Comparison of ENCODE assay signal across 8 cellular contexts in the genomic region with DNA sequence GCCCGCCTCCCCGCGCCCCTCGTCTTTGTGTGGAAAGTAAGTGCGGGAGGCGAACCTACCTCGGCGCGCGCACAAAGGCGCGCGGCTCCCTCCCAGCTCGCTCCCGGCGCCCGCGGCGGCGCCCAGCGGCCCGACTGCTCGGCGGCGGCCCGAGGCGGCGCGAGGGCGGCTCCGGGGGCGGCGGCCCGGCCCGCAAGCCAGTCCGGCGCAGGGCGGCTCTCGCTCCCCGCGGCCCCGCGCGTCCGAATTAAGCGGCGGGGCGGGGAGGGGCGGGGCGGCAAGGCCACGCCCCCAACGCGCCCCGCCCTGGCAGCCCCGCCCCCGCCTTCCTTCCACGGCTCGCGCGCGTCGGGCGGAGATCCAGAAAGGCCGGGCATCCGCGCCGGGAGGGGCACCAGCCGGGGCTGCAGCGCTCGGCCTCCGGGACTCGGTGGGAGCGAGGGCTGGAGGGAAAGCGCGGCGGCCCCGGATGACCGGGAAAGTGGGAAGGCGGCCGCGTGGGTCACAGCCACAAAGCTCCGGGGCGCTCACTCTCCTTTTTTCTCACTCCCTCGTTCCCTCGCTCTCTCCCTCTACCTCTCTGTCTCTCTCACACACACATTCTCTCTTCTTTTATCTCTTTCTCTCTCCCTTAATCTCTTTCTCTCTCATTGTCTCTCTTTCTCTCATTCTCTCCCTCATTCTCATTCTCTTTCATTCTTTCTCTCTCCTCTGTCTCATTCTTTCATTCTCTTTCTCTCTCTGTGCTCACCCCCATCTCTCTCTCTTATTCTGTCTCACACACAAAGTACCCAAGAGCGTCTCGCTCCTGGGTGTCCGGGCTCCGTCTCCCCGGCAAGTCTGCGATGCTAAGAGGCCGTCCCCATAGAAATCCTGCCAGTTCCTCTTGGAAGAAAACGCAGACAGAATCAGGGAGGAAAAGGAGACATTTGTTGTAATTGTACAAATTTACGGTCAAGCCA.
DNase-seq lines count a peak whose midpoint lies in the region; ATAC-seq lines count a peak whose summit lies in the region.

No MANE protein-coding gene starts in this region.

- ATAC-seq in HG02642 (IDR thresholded peaks at IDR 0.05; ENCODE audit: poor library complexity, unreplicated experiment) (peak; percentile 67), left lobe of liver (peak; percentile 88)

- DNase-seq in DMS79 treated with DMSO at 0.1 percent for 48 hours (lab: John Stamatoyannopoulos, UW) = peak; percentile 36
- DNase-seq in DMS79 (lab: John Stamatoyannopoulos, UW) = no peak
- DNase-seq in NCI-H2107 (lab: John Stamatoyannopoulos, UW) = peak; percentile 3
- peak; percentile 70 to 80 for DNase-seq in activated CD4-positive, alpha-beta T cell treated with anti-CD3 and anti-CD28 coated beads for 4 hours
- DNase-seq in cortex of kidney (lab: John Stamatoyannopoulos, UW) = peak; percentile 45
- peak; percentile 90 for DNase-seq in left lobe of liver (ENCODE audit: low spot score)
- peak; percentile 60 for DNase-seq in stimulated activated CD4-positive, alpha-beta T cell treated with anti-CD3 and anti-CD28 coated beads, Interleukin-1b, Interleukin-23, amount 100 ng/mL, for 48 hours
